ENCODE assay signal across 19 cellular contexts in genomic region chr1:55812281-55812680, GRCh38.
DNase-seq lines count a peak whose midpoint lies in the region; ATAC-seq and TF ChIP-seq lines count a peak whose summit lies in the region.
"Had no signal": no experiment of that assay in that cellular context is flagged by ENCODE, and none has a peak within 500 bp of the region (broad histone marks: within the 10 kb centered on the region; RNA-seq: fewer than 3 reads in every experiment).

No MANE protein-coding gene starts in this region.

- DNase-seq in ELR (ENCODE audit: low read depth) (peak; percentile 21), RPMI7951 (ENCODE audit: low read depth) (peak; percentile 35), sigmoid colon (no peak), COLO668 (lab: John Stamatoyannopoulos, UW; ENCODE audit: unreplicated experiment) (no peak), NCI-H1436 (lab: John Stamatoyannopoulos, UW) (no peak)
- no peak for DNase-seq in stimulated activated CD4-positive, alpha-beta T cell treated with anti-CD3 and anti-CD28 coated beads, Interleukin-1b, Interleukin-23, amount 100 ng/mL, for 48 hours
- DNase-seq: activated CD4-positive, alpha-beta T cell treated with anti-CD3 and anti-CD28 coated beads for 48 hours; activated gamma-delta T cell; amniotic stem cell; Calu3; colonic mucosa; lower lobe of right lung; NCI-H1417 treated with DMSO at 0.1 percent for 48 hours; RPMI8226; stimulated activated CD4-positive, alpha-beta T cell treated with anti-CD3 and anti-CD28 coated beads, Interleukin-2, amount 100 ng/mL, for 48 hours; stomach; SW 1271 had no signal

- H3K36me3 ChIP-seq in gastroesophageal sphincter = no peaks in the 10 kb centered on the region
- no peaks in the 10 kb centered on the region for H3K36me3 ChIP-seq in sigmoid colon
- H3K36me3 ChIP-seq: colonic mucosa, lower lobe of right lung, stomach had no signal

- ATAC-seq in gastroesophageal sphincter (peak; percentile 28), GM18502 (IDR thresholded peaks at IDR 0.05; ENCODE audit: poor library complexity, unreplicated experiment) (no peak)
- ATAC-seq: lower lobe of right lung had no signal

- no peaks in the 10 kb centered on the region for H3K27me3 ChIP-seq in gastroesophageal sphincter
- H3K27me3 ChIP-seq in sigmoid colon = no peaks in the 10 kb centered on the region
- H3K27me3 ChIP-seq: colonic mucosa, stomach had no signal

- TF ChIP-seq CTCF in gastroesophageal sphincter (IDR thresholded peaks at IDR 0.05) (no peak), sigmoid colon (IDR thresholded peaks at IDR 0.05) (no peak)

- H3K4me1 ChIP-seq in gastroesophageal sphincter (no peaks in the 10 kb centered on the region), sigmoid colon (peaks cover 0 to 24% (median 15%) of the 10 kb centered on the region in 4 donors)
- H3K4me1 ChIP-seq: colonic mucosa, stomach had no signal

- no peak overlapping the region for H3K4me3 ChIP-seq in gastroesophageal sphincter
- H3K4me3 ChIP-seq in sigmoid colon = no peak overlapping the region
- H3K4me3 ChIP-seq: colonic mucosa, lower lobe of right lung, stomach had no signal

- TF ChIP-seq EP300 in gastroesophageal sphincter (IDR thresholded peaks at IDR 0.05) = no peak
- no peak for TF ChIP-seq EP300 in sigmoid colon (IDR thresholded peaks at IDR 0.05)

- TF ChIP-seq POLR2A in gastroesophageal sphincter (IDR thresholded peaks at IDR 0.05) (no peak), sigmoid colon (IDR thresholded peaks at IDR 0.05) (no peak)

- intact Hi-C loops in sigmoid colon (cut with DNase I) = loop anchor here (10.0 kb wide), 1 partner anchor 763 kb away; the partner anchor contains the start of gene PLPP3

- H3K27ac ChIP-seq in gastroesophageal sphincter (peak overlapping the region in 1 of 4 donors; percentile 21), sigmoid colon (peak overlapping the region in 3 of 4 donors; percentile 33 to 70 (median 63))
- H3K27ac ChIP-seq: colonic mucosa, lower lobe of right lung had no signal

- H3K9me3 ChIP-seq in gastroesophageal sphincter (no peaks in the 10 kb centered on the region), sigmoid colon (no peaks in the 10 kb centered on the region)
- H3K9me3 ChIP-seq: colonic mucosa, lower lobe of right lung had no signal

Comparison
In these comparisons a context has a peak if more than half of its experiments do, and no peak if none do; other contexts are left out.
1. DNase-seq: peak in ELR (single experiment) and RPMI7951 (single experiment); none in sigmoid colon (single experiment), COLO668 (single experiment), stimulated activated CD4-positive, alpha-beta T cell treated with anti-CD3 and anti-CD28 coated beads, Interleukin-1b, Interleukin-23, amount 100 ng/mL, for 48 hours (single experiment) and NCI-H1436 (single experiment).